Comparison of ENCODE assay signal across 8 cellular contexts in the genomic region with DNA sequence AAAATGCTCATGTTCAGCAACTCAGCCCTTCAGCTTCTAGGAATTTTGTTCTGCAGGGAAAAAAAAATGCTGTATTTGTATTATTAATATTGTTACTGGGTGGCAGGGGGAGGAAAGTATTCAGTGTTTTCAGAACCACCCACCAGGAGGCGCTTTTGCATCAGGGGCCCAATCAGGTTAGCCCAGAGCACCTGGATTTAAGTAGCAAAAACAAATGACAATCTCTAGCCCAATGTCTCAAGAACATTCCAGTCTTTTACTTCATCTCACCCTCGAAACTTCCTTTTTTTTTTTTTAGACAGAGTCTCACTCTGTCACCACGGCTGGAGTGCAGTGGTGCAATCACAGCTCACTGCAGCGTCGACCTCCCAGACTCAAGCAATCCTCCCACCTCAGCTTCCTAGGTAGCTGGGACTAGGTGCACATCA. TPM values are rescaled to one million over a fixed set of nuclear protein-coding genes. Genes with fewer than 3 reads are reported as not detected.
DNase-seq lines count a peak whose midpoint lies in the region; ATAC-seq and TF ChIP-seq lines count a peak whose summit lies in the region.

No MANE protein-coding gene starts in this region.

- peak overlapping the region; percentile 18; the same call in 1 of the 2 replicates for H3K4me2 ChIP-seq in PC-3 (ENCODE audit: low read length)

- BruUV-seq in PC-3 (replicated peaks; lab: Mats Ljungman, UMichigan): no TSS peak

- H3K27me3 Mint-ChIP-seq in CD4-positive, alpha-beta memory T cell: no peaks in the 10 kb centered on the region

- no peaks in the 10 kb centered on the region for H3K9me3 Mint-ChIP-seq in CD4-positive, alpha-beta memory T cell

- peaks cover 12% of the 10 kb centered on the region for H3K4me1 ChIP-seq in CD4-positive, alpha-beta memory T cell (ENCODE audit: insufficient read depth, low read length)
- H3K4me1 ChIP-seq in PC-3 (ENCODE audit: insufficient read depth, low read length): peaks cover 10% of the 10 kb centered on the region

- H3K4me3 Mint-ChIP-seq in CD4-positive, alpha-beta memory T cell: no peak overlapping the region

- H3K27me3 ChIP-seq in CD4-positive, alpha-beta memory T cell (ENCODE audit: insufficient read depth, low read length): no peaks in the 10 kb centered on the region
- no peaks in the 10 kb centered on the region for H3K27me3 ChIP-seq in PC-3 (ENCODE audit: low read length)

- H3K9me3 ChIP-seq in CD4-positive, alpha-beta memory T cell (ENCODE audit: control insufficient read depth in 1 of 2, low read length in 2 of 2): no peaks in the 10 kb centered on the region
- no peaks in the 10 kb centered on the region for H3K9me3 ChIP-seq in PC-3 (ENCODE audit: low read length)

- H3K36me3 Mint-ChIP-seq in CD4-positive, alpha-beta memory T cell: no peaks in the 10 kb centered on the region

- H3K79me2 ChIP-seq in PC-3 (ENCODE audit: low read length): no peaks in the 10 kb centered on the region

- DNase-seq in CD4-positive, alpha-beta memory T cell: peak; percentile 65 to 67 (median 65)
- DNase-seq in HK-2 (ENCODE audit: unreplicated experiment) (peak; percentile 65), PC-3 (peak; percentile 82), foreskin fibroblast (peak; percentile 34 to 73), occipital lobe (lab: John Stamatoyannopoulos, UW) (no peak)
- DNase-seq in activated T-cell treated with anti-CD3 and anti-CD28 coated beads, Interleukin-2, amount 50 U/mL, for 1 hour: peak; percentile 68
- DNase-seq in stimulated activated CD4-positive, alpha-beta T cell treated with anti-CD3 and anti-CD28 coated beads, Interleukin-15, amount 100 ng/mL, for 48 hours (ENCODE audit: low read depth in 2 of 2): peak; percentile 45 to 69

- H3K4me3 ChIP-seq in CD4-positive, alpha-beta memory T cell (ENCODE audit: low read length in 2 of 2): no peak overlapping the region
- H3K4me3 ChIP-seq in PC-3 (ENCODE audit: low read length): no peak overlapping the region
- H3K4me3 ChIP-seq in foreskin fibroblast (ENCODE audit: low read depth in 1 of 2, low read length in 2 of 2): no peak overlapping the region

- H3F3A ChIP-seq in PC-3 (ENCODE audit: low read length, unreplicated experiment): no peaks in the 10 kb centered on the region

- H2AFZ ChIP-seq in PC-3 (ENCODE audit: low read length): 0 out of 2 replicates have a peak overlapping the region, but pooled peaks have one; percentile 55

- ATAC-seq in PC-3 (peak; percentile 74), HG02870 (IDR thresholded peaks at IDR 0.05; ENCODE audit: unreplicated experiment) (no peak)

- H3K27ac ChIP-seq in CD4-positive, alpha-beta memory T cell (ENCODE audit: low read depth, low read length): no peak overlapping the region
- H3K27ac ChIP-seq in PC-3 (ENCODE audit: low read length): no peak overlapping the region

- no peaks in the 10 kb centered on the region for H4K20me1 ChIP-seq in PC-3 (ENCODE audit: low read length)

- intact Hi-C loops in CD4-positive, alpha-beta memory T cell (cut with micrococcal nuclease): loop anchor here (1.0 to 10.0 kb wide), 2 partner anchors 50 to 104 kb away; no protein-coding TSS in a partner anchor
- intact Hi-C loops in PC-3 (cut with micrococcal nuclease): loop anchor here (1.0 kb wide), 2 partner anchors 72 to 104 kb away; no protein-coding TSS in a partner anchor

- H3K9me2 ChIP-seq in PC-3 (replicated peaks; ENCODE audit: low read length): no peaks in the 10 kb centered on the region

- TF ChIP-seq CTCF in PC-3 (conservative IDR thresholded peaks at IDR 0.05; ENCODE audit: low read depth, low read length) (peak; percentile 91), foreskin fibroblast (IDR thresholded peaks at IDR 0.05; ENCODE audit: low read depth, low read length) (peak; percentile 83)

- no peak overlapping the region for H3K9ac ChIP-seq in PC-3 (ENCODE audit: low read length)

- peak overlapping the region in 1 of 7 donors; percentile 3 for H3K27ac Mint-ChIP-seq in CD4-positive, alpha-beta memory T cell

- H3K36me3 ChIP-seq in CD4-positive, alpha-beta memory T cell (ENCODE audit: insufficient read depth, low read length): no peaks in the 10 kb centered on the region
- no peaks in the 10 kb centered on the region for H3K36me3 ChIP-seq in PC-3 (ENCODE audit: low read depth, low read length)

- peaks cover 3 to 20% (median 9%) of the 10 kb centered on the region in 4 donors for H3K4me1 Mint-ChIP-seq in CD4-positive, alpha-beta memory T cell

- POLR2A ChIA-PET in CD4-positive, alpha-beta memory T cell (lab: Charles Lee; ENCODE audit: partially characterized antibody): interaction anchor here (0.6 to 1.9 kb wide), 3 partner anchors 17 to 104 kb away, joined by 3 to 9 read pairs (median 4); no protein-coding TSS in a partner anchor
- POLR2A ChIA-PET in PC-3 (lab: Charles Lee; ENCODE audit: unreplicated experiment): interaction anchor here (0.6 to 0.8 kb wide), 2 partner anchors 120 to 864 kb away, joined by 3 to 7 read pairs; no protein-coding TSS in a partner anchor

- CTCF ChIA-PET in CD4-positive, alpha-beta memory T cell (lab: Charles Lee; ENCODE audit: partially characterized antibody): interaction anchor here (0.7 to 13.0 kb wide), 21 partner anchors 8 to 574 kb away, joined by 3 to 422 read pairs (median 4); no protein-coding TSS in a partner anchor
- CTCF ChIA-PET in PC-3 (lab: Charles Lee): interaction anchor here (0.6 to 4.3 kb wide), 5 partner anchors 64 to 331 kb away, joined by 3 to 83 read pairs (median 5); no protein-coding TSS in a partner anchor

RNA-seq across cellular contexts. Expression of a gene that starts 0.6 kb away (rescaled TPM):
- total RNA-seq in CD4-positive, alpha-beta memory T cell: under 1 TPM in 1 of 2 experiments, not detected in 1; 0.06 TPM
- polyA plus RNA-seq in CD4-positive, alpha-beta memory T cell: not detected
- total RNA-seq in PC-3 (2014; rRNA removed): not detected in 2 replicates
- total RNA-seq in occipital lobe: 0.47 TPM
